14 cellular contexts compared by ENCODE assay signal in the genomic region with DNA sequence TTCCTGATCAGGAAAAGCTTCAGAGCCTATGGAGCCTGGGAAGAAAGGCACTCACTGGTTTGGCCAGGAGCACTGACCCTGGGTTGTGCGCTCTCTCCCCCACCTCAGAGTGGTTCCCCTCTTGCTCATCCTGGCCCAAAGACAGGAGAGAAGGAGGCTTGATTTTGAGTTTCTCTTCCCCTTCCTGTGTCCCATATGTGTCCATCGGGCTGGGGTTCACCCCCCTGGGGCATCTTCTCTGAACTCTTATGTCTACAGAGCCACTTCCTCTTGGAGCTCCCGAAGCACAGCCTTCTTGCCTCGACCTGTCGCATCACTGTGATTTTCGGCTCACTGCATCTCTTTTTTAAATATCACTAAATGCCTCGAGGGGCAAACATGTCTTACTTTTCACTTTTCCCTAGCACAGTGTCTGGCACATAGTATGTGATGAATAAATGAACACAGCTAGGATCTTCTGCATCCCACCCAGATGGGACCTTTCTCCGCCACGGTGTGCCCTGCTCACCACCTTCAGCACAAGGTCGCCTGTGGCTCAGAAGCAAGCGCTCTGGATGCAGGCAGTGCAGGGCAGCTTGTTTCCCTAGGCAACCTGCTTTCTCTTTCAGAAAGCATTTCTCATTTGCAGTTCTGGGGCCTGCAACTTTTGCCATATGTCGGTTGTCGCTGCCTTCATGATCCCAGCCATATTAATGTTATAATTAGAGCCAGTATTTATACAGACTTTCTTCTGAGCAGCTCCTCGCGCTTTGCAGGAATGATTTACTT.
DNase-seq lines count a peak whose midpoint lies in the region; ATAC-seq and TF ChIP-seq lines count a peak whose summit lies in the region.
"Had no signal": no experiment of that assay in that cellular context is flagged by ENCODE, and none has a peak within 500 bp of the region (broad histone marks: within the 10 kb centered on the region; RNA-seq: fewer than 3 reads in every experiment).

No MANE protein-coding gene starts in this region.

- TF ChIP-seq CTCF in GM13976 (IDR thresholded peaks at IDR 0.05; ENCODE audit: borderline replicate concordance, control extremely low read depth, extremely low read depth, insufficient read depth, missing control alignments): no peak

- in situ Hi-C loops in GM13976 (cut with MboI; ENCODE audit: low sequenced_read_pairs, unreplicated experiment): no loop called here

- DNase-seq in GM13976 (ENCODE audit: low spot score): peak; percentile 8
- DNase-seq in NOMO-1 treated with DMSO at 0.1 percent for 48 hours (lab: John Stamatoyannopoulos, UW; ENCODE audit: unreplicated experiment): peak; percentile 62
- peak; percentile 8 for DNase-seq in germinal center (ENCODE audit: low spot score)
- DNase-seq in GM03348 (ENCODE audit: low spot score): no peak
- DNase-seq in DMS53 treated with DMSO at 0.1 percent for 48 hours (lab: John Stamatoyannopoulos, UW; ENCODE audit: unreplicated experiment): no peak
- DNase-seq in iPS-NIHi7 (ENCODE audit: extremely low spot score): no peak
- DNase-seq: brain microvascular endothelial cell, Kasumi-1, left ventricle myocardium superior, NCI-H345, testis, WERI-Rb-1 had no signal

- peak; percentile 47 for ATAC-seq in GM21529 (IDR thresholded peaks at IDR 0.05; ENCODE audit: unreplicated experiment)
- ATAC-seq: left ventricle myocardium superior, Right ventricle myocardium inferior had no signal

Comparison
In these comparisons a context has a peak if more than half of its experiments do, and no peak if none do; other contexts are left out.
1. DNase-seq: peak in GM13976 (single experiment), NOMO-1 treated with DMSO at 0.1 percent for 48 hours (single experiment) and germinal center (single experiment); none in GM03348 (single experiment), DMS53 treated with DMSO at 0.1 percent for 48 hours (single experiment) and iPS-NIHi7 (single experiment).